ENCODE assay signal across 13 cellular contexts in genomic region chr12:10390991-10391390, GRCh38. TPM values are rescaled to one million over a fixed set of nuclear protein-coding genes. Genes with fewer than 3 reads are reported as not detected.
"Had no signal": no experiment of that assay in that cellular context is flagged by ENCODE, and none has a peak within 500 bp of the region (broad histone marks: within the 10 kb centered on the region; RNA-seq: fewer than 3 reads in every experiment).

No MANE protein-coding gene starts in this region.

RNA-seq across cellular contexts. Expression of gene KLRK1, which starts 1.1 kb away (rescaled TPM):
- total RNA-seq: activated CD4-positive, alpha-beta T cell treated with anti-CD3 and anti-CD28 coated beads for 36 hours; activated T-helper 1 cell treated with anti-CD3 and anti-CD28 coated beads, Interleukin-12 subunit alpha, Interleukin-12 subunit beta, Interleukin-2, Interleukin-4 antibody, amounts not matched to agents 30 ng/mL and 10 ng/mL and 1 ng/mL, durations not matched to agents 14 hours and 24 hours and 36 hours; PC-3; SJCRH30 had no signal

RNA-seq across cellular contexts. Expression of gene KLRC4, which starts 18.6 kb away (rescaled TPM):
- total RNA-seq: activated CD4-positive, alpha-beta T cell treated with anti-CD3 and anti-CD28 coated beads for 36 hours; activated CD4-positive, alpha-beta T cell treated with anti-CD3 and anti-CD28 coated beads, Interleukin-2, amount 10 ng/mL, durations not matched to agents 7 days and 5 days; activated naive CD4-positive, alpha-beta T cell treated with anti-CD3 and anti-CD28 coated beads for 36 hours; activated T-helper 1 cell treated with anti-CD3 and anti-CD28 coated beads, Interleukin-12 subunit alpha, Interleukin-12 subunit beta, Interleukin-2, Interleukin-4 antibody, amounts not matched to agents 30 ng/mL and 10 ng/mL and 1 ng/mL, durations not matched to agents 14 hours and 24 hours and 36 hours; adrenal gland; body of pancreas; cardiac septum; PC-3; SJCRH30; WTC11 had no signal
- polyA plus RNA-seq: IgD-negative memory B cell had no signal

RNA-seq across cellular contexts. Expression of gene KLRC3, which starts 29.4 kb away (rescaled TPM):
- total RNA-seq: activated CD4-positive, alpha-beta T cell treated with anti-CD3 and anti-CD28 coated beads for 36 hours; activated CD4-positive, alpha-beta T cell treated with anti-CD3 and anti-CD28 coated beads, Interleukin-2, amount 10 ng/mL, durations not matched to agents 7 days and 5 days; activated naive CD4-positive, alpha-beta T cell treated with anti-CD3 and anti-CD28 coated beads for 36 hours; activated naive CD4-positive, alpha-beta T cell treated with anti-CD3 and anti-CD28 coated beads, Interleukin-2, amount 50 U/mL, for 72 hours; activated T-helper 1 cell treated with anti-CD3 and anti-CD28 coated beads, Interleukin-12 subunit alpha, Interleukin-12 subunit beta, Interleukin-2, Interleukin-4 antibody, amounts not matched to agents 30 ng/mL and 10 ng/mL and 1 ng/mL, durations not matched to agents 14 hours and 24 hours and 36 hours; adrenal gland; body of pancreas; breast epithelium; cardiac septum; PC-3; SJCRH30; WTC11 had no signal
- polyA plus RNA-seq: IgD-negative memory B cell had no signal

RNA-seq across cellular contexts. Expression of gene KLRC2, which starts 44.8 kb away (rescaled TPM):
- total RNA-seq: activated CD4-positive, alpha-beta T cell treated with anti-CD3 and anti-CD28 coated beads for 36 hours; activated CD4-positive, alpha-beta T cell treated with anti-CD3 and anti-CD28 coated beads, Interleukin-2, amount 10 ng/mL, durations not matched to agents 7 days and 5 days; activated naive CD4-positive, alpha-beta T cell treated with anti-CD3 and anti-CD28 coated beads for 36 hours; activated T-helper 1 cell treated with anti-CD3 and anti-CD28 coated beads, Interleukin-12 subunit alpha, Interleukin-12 subunit beta, Interleukin-2, Interleukin-4 antibody, amounts not matched to agents 30 ng/mL and 10 ng/mL and 1 ng/mL, durations not matched to agents 14 hours and 24 hours and 36 hours; cardiac septum; PC-3; SJCRH30; WTC11 had no signal
- polyA plus RNA-seq: adrenal gland, IgD-negative memory B cell had no signal
